Comparison of ENCODE assay signal across 8 cellular contexts in the genomic region with DNA sequence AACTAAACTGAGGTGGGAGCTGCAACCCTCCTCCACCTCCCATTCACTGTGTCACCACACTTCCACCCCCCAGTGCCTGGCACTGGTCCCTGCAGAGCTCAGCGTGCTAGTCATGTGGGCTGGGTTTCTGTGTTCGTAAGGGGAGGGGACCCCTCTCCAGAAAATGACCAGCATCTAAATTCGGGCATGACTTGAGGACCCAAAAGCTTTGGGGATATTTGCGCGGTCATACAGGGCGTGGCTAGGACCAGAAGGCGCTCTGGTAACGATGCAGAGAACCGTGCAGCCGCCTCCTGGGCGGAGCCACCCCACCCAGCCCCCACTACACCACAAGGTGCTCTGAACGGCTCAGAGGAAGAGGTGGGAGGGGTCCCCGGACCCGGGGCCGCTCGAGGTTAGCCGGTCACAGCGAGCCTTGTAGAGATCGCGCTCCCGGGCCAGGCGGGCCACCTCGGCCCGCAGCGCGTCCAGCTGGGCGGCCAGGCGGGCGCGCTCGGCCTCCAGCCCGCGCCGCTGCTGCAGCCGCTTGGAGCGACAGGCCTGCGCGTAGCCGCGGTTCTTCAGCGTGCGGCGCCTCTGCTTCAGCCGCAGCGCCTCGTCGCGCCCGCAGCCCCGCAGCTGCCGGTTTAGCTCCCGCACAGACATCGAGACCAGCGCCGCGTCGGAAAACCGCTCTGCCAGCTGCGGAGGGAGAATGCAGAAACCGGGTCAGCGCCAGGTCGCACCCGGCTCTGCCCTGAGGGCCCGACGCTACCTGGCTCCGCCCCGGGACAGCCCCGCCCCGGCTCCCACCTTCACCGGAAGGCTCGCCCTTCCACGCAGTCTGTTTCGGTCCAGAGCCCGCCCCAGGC. TPM values are rescaled to one million over a fixed set of nuclear protein-coding genes. Genes with fewer than 3 reads are reported as not detected.
DNase-seq lines count a peak whose midpoint lies in the region; FAIRE-seq and TF ChIP-seq lines count a peak whose summit lies in the region.

No MANE protein-coding gene starts in this region.

- peak; percentile 91 for DNase-seq in GM12892 (ENCODE audit: insufficient read length)
- DNase-seq in HFFc6, result no peak
- DNase-seq in NCI-H1105 (lab: John Stamatoyannopoulos, UW), result peak; percentile 48
- peak; percentile 91 for DNase-seq in WERI-Rb-1
- peak; percentile 43 for DNase-seq in mammary epithelial cell
- DNase-seq in kidney glomerular epithelial cell (lab: John Stamatoyannopoulos, UW), result peak; percentile 12
- peak; percentile 9 to 39 for DNase-seq in stimulated activated CD4-positive, alpha-beta T cell treated with anti-CD3 and anti-CD28 coated beads, Interleukin-1b, Interleukin-23, amount 100 ng/mL, for 1 hour (ENCODE audit: low read depth in 2 of 2)
- no peak for DNase-seq in MV-4-11 (lab: John Stamatoyannopoulos, UW)

- H3K4me3 Mint-ChIP-seq in HFFc6, result peak overlapping the region; percentile 79

- no TSS peak for BruUV-seq in mammary epithelial cell (replicated peaks; lab: Mats Ljungman, UMichigan)

- TF ChIP-seq POLR2A in GM12892 (IDR thresholded peaks at IDR 0.05; ENCODE audit: low read depth, low read length), result 0 out of 2 replicates have a peak, but pooled peaks have one; percentile 25

- peak overlapping the region; percentile 94 for H3K27ac ChIP-seq in WERI-Rb-1
- H3K27ac ChIP-seq in mammary epithelial cell (ENCODE audit: insufficient read depth, low read depth, low read length), result no peak overlapping the region

- intact Hi-C loops in mammary epithelial cell (cut with micrococcal nuclease), result no loop called here

- peak; percentile 91 for FAIRE-seq in GM12892 (lab: Jason Lieb, UNC)

- H3K36me3 ChIP-seq in WERI-Rb-1, result no peaks in the 10 kb centered on the region
- H3K36me3 ChIP-seq in mammary epithelial cell (ENCODE audit: insufficient read depth, low read length), result no peaks in the 10 kb centered on the region

- dilution Hi-C loops in mammary epithelial cell (cut with HindIII; ENCODE audit: low sequenced_read_pairs), result no loop called here

- no peak overlapping the region for H3K27ac Mint-ChIP-seq in HFFc6

- H2AFZ ChIP-seq in mammary epithelial cell (ENCODE audit: low read depth, low read length), result peak overlapping the region; percentile 95

- H3K36me3 Mint-ChIP-seq in HFFc6 (ENCODE audit: low read depth), result no peaks in the 10 kb centered on the region

- no peaks in the 10 kb centered on the region for H3K79me2 ChIP-seq in mammary epithelial cell (ENCODE audit: insufficient read depth, low read length)

- no peaks in the 10 kb centered on the region for H3K4me1 Mint-ChIP-seq in HFFc6 (ENCODE audit: low read depth)

- WGBS in mammary epithelial cell (ENCODE audit: low coverage, missing lambda C conversion rate), result 2% methylated on average over 24 of the region's 74 CpGs

- H4K20me1 ChIP-seq in mammary epithelial cell (ENCODE audit: insufficient read depth, low read length), result no peaks in the 10 kb centered on the region

- H3K9ac ChIP-seq in mammary epithelial cell (ENCODE audit: insufficient read depth, low read length), result no peak overlapping the region

- TF ChIP-seq CTCF in HFFc6 (IDR thresholded peaks at IDR 0.05) (no peak), WERI-Rb-1 (IDR thresholded peaks at IDR 0.05; ENCODE audit: low read depth, low read length) (no peak), mammary epithelial cell (conservative IDR thresholded peaks at IDR 0.05 in 1 of 2, IDR thresholded peaks at IDR 0.05 in 1 of 2; ENCODE audit: extremely low read depth in 1 of 2, insufficient read depth in 1 of 2, low read depth in 1 of 2, low read length in 2 of 2) (no peak)

- in situ Hi-C loops in mammary epithelial cell (cut with MboI; ENCODE audit: low sequenced_read_pairs in 2 of 2), result no loop called here

- peak overlapping the region; percentile 70 for H3K4me3 ChIP-seq in WERI-Rb-1 (ENCODE audit: low read depth, low read length)
- H3K4me3 ChIP-seq in mammary epithelial cell (replicated peaks in 1 of 3; ENCODE audit: insufficient read depth in 1 of 3, low read depth in 2 of 3, low read length in 3 of 3), result peak overlapping the region; percentile 46 to 63 (median 62)

- peaks cover 13% of the 10 kb centered on the region for H3K4me1 ChIP-seq in mammary epithelial cell (ENCODE audit: insufficient read depth, low read length)

- H3K27me3 ChIP-seq in WERI-Rb-1 (ENCODE audit: insufficient read depth, low read depth, severe bottlenecking) (no peaks in the 10 kb centered on the region), mammary epithelial cell (ENCODE audit: insufficient read depth, low read length) (no peaks in the 10 kb centered on the region)

- H3K9me3 ChIP-seq in WERI-Rb-1 (ENCODE audit: severe bottlenecking) (no peaks in the 10 kb centered on the region), mammary epithelial cell (replicated peaks; ENCODE audit: insufficient read depth, low read length) (no peaks in the 10 kb centered on the region)

- H3K27me3 Mint-ChIP-seq in HFFc6 (ENCODE audit: insufficient read depth), result peaks cover 38% of the 10 kb centered on the region

- CTCF ChIA-PET in mammary epithelial cell (lab: Charles Lee; ENCODE audit: low non-redundant PET), result no interaction called here

- H3K4me2 ChIP-seq in mammary epithelial cell (ENCODE audit: insufficient read depth, low read depth, low read length), result peak overlapping the region; percentile 98

- H3K9me3 Mint-ChIP-seq in HFFc6, result no peaks in the 10 kb centered on the region

RNA-seq across cellular contexts. Expression of gene CPNE6, which starts 9.8 kb away (rescaled TPM):
- polyA plus RNA-seq in GM12892 (2012; ENCODE audit: missing spikeins), result not detected
- total RNA-seq in HFFc6 (2021; fragmentation: NEBNext Ultra II Directional; extraction: Animal tissue kit (Norgen Biotek cat#: 25700)), result not detected
- total RNA-seq in mammary epithelial cell, result not detected
- not detected for polyA plus RNA-seq in mammary epithelial cell
- not detected for polyA minus RNA-seq in mammary epithelial cell

RNA-seq across cellular contexts. Expression of gene PCK2, which starts 13.0 kb away (rescaled TPM):
- polyA plus RNA-seq in GM12892 (2012; ENCODE audit: missing spikeins), result 33.9 TPM
- total RNA-seq in HFFc6 (2021; fragmentation: NEBNext Ultra II Directional; extraction: Animal tissue kit (Norgen Biotek cat#: 25700)), result 10 to 100 TPM; 19.9 to 27.6 (median 24.0) TPM
- total RNA-seq in mammary epithelial cell, result 100 to 1,000 TPM in 1 of 2 donors, 10 to 100 TPM in 1; 55.5 to 129 TPM
- 45.2 TPM for polyA plus RNA-seq in mammary epithelial cell
- polyA minus RNA-seq in mammary epithelial cell, result 27.1 TPM

RNA-seq across cellular contexts. Expression of gene CARMIL3, which starts 29.3 kb away (rescaled TPM):
- polyA plus RNA-seq in GM12892 (2012; ENCODE audit: missing spikeins), result 0.95 TPM
- not detected for total RNA-seq in HFFc6 (2021; fragmentation: NEBNext Ultra II Directional; extraction: Animal tissue kit (Norgen Biotek cat#: 25700))
- under 1 TPM; 0.17 to 0.31 TPM for total RNA-seq in mammary epithelial cell
- polyA plus RNA-seq in mammary epithelial cell, result 0.01 TPM
- polyA minus RNA-seq in mammary epithelial cell, result not detected

RNA-seq across cellular contexts. Expression of gene DCAF11, which starts 33.5 kb away (rescaled TPM):
- 41.5 TPM for polyA plus RNA-seq in GM12892 (2012; ENCODE audit: missing spikeins)
- total RNA-seq in HFFc6 (2021; fragmentation: NEBNext Ultra II Directional; extraction: Animal tissue kit (Norgen Biotek cat#: 25700)), result 10 to 100 TPM; 28.1 to 36.3 (median 32.1) TPM
- total RNA-seq in mammary epithelial cell, result 10 to 100 TPM; 38.4 to 55.7 TPM
- 26.1 TPM for polyA plus RNA-seq in mammary epithelial cell
- 74.9 TPM for polyA minus RNA-seq in mammary epithelial cell

RNA-seq across cellular contexts. Expression of gene NRL, which starts 33.6 kb away (rescaled TPM):
- 0.45 TPM for polyA plus RNA-seq in GM12892 (2012; ENCODE audit: missing spikeins)
- total RNA-seq in HFFc6 (2021; fragmentation: NEBNext Ultra II Directional; extraction: Animal tissue kit (Norgen Biotek cat#: 25700)), result under 1 TPM; 0.26 to 0.85 (median 0.49) TPM
- 1 to 10 TPM; 1.1 to 1.5 TPM for total RNA-seq in mammary epithelial cell
- polyA plus RNA-seq in mammary epithelial cell, result 0.63 TPM
- 2.1 TPM for polyA minus RNA-seq in mammary epithelial cell

Comparison
In these comparisons a context has a peak if more than half of its experiments do, and no peak if none do; other contexts are left out.
1. DNase-seq: peak in GM12892 (single experiment), NCI-H1105 (single experiment), WERI-Rb-1 (single experiment), mammary epithelial cell (single experiment), kidney glomerular epithelial cell (single experiment) and stimulated activated CD4-positive, alpha-beta T cell treated with anti-CD3 and anti-CD28 coated beads, Interleukin-1b, Interleukin-23, amount 100 ng/mL, for 1 hour (2 of 2); none in HFFc6 (single experiment) and MV-4-11 (single experiment).